In the genomic region with DNA sequence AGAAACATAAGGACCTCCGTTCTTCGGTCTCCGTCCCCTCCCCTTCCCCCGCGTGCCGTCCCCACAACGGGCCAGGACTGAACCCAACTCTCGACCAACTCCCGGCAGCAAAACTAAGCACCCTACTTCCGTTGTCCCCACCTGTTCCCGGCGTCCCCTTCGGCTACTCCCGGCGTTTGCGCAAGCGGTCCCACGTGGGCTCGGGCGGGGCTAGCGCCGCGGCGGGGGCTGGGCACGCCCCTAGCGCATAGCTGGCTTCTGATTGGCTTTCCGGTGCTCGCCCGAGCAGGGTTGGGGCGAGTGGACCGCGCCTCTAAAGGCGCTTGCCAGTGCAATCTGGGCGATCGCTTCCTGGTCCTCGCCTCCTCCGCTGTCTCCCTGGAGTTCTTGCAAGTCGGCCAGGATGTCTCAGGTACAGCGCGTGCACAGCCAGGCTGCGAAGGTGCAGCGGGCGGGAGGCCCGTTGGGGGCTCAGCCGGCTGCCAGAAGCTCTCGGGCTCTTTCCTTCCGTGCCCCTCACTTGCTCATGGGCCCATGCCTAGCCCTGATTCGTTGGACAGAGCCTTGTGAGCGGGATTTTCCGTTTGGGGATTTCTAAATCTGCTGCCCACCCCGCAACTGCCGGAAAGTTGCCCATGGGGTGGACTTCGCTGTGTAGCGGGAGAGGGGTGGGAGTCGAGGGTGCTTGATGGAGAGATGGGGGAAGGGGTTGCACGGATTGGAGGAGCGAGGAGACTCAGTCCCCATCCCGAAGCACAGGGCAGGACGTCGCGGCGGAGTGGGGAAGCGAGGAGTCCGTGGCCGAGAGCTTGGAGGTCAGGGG, we compare ENCODE assay signal across 8 cellular contexts. TPM values are rescaled to one million over a fixed set of nuclear protein-coding genes. Genes with fewer than 3 reads are reported as not detected.
DNase-seq lines count a peak whose midpoint lies in the region; ATAC-seq, FAIRE-seq and TF ChIP-seq lines count a peak whose summit lies in the region.

Gene C2orf76 (minus strand): TSS at position 186 of the 823 bp plus-strand sequence. CDS start 26,875 bp downstream, outside the sequence.
Gene DBI (plus strand): TSS at position 329 of the 823 bp plus-strand sequence. CDS start 75 bp downstream, at position 404.

- no peak for TF ChIP-seq CTCF in endodermal cell (conservative IDR thresholded peaks at IDR 0.05)

- H3K36me3 ChIP-seq in endodermal cell (ENCODE audit: control insufficient read depth, insufficient read depth, low read length) = peaks cover 37% of the 10 kb centered on the region

- DNase-seq in COLO829 (ENCODE audit: low spot score) (peak; percentile 95), HTR-8/SVneo (ENCODE audit: insufficient read length, low spot score) (peak; percentile 94), NOMO-1 treated with dmso at 0.1 percent for 144 hours (lab: John Stamatoyannopoulos, UW; ENCODE audit: unreplicated experiment) (peak; percentile 95), endodermal cell (peak; percentile 98), mesenteric fat pad (ENCODE audit: low spot score) (peak; percentile 99)
- DNase-seq in activated CD8-positive, alpha-beta memory T cell treated with anti-CD3 and anti-CD28 coated beads, Interleukin-2, amount 50 U/mL, for 1 hour (ENCODE audit: extremely low read depth) = peak; percentile 57
- DNase-seq in stimulated activated CD8-positive, alpha-beta memory T cell treated with anti-CD3 and anti-CD28 coated beads, Interleukin-15, amount 100 ng/mL, for 24 hours (ENCODE audit: low read depth) = peak; percentile 83

- peak within 1 kb of the TSS; percentile 97 for H3K4me3 Mint-ChIP-seq in endodermal cell

- H3K27me3 ChIP-seq in endodermal cell (ENCODE audit: control insufficient read depth, insufficient read depth, low read length, poor library complexity, severe bottlenecking) = no peaks in the 10 kb centered on the region

- H3K9ac ChIP-seq in endodermal cell (ENCODE audit: extremely low read depth, low read length, poor library complexity, severe bottlenecking) = peak within 1 kb of the TSS; percentile 83

- peak; percentile 94 for ATAC-seq in GM21367 (IDR thresholded peaks at IDR 0.05; ENCODE audit: unreplicated experiment)

- H3K9me3 Mint-ChIP-seq in endodermal cell = no peaks in the 10 kb centered on the region

- peak within 1 kb of the TSS; percentile 97 for H3K27ac Mint-ChIP-seq in endodermal cell

- peak within 1 kb of the TSS; percentile 89 for H3K4me3 ChIP-seq in endodermal cell (ENCODE audit: low read length)

- peaks cover 4% of the 10 kb centered on the region for H3K4me1 ChIP-seq in endodermal cell (ENCODE audit: control insufficient read depth, insufficient read depth, low read length)

- H3K36me3 Mint-ChIP-seq in endodermal cell (ENCODE audit: low read depth) = peaks cover 32% of the 10 kb centered on the region

- H3K27ac ChIP-seq in endodermal cell (ENCODE audit: low read depth, low read length) = peak within 1 kb of the TSS; percentile 62

- peak; percentile 82 for FAIRE-seq in HTR-8/SVneo (lab: Jason Lieb, UNC)

- peaks cover 23% of the 10 kb centered on the region for H3K4me1 Mint-ChIP-seq in endodermal cell

- no peaks in the 10 kb centered on the region for H3K27me3 Mint-ChIP-seq in endodermal cell (ENCODE audit: insufficient read depth)

- WGBS in endodermal cell (ENCODE audit: insufficient coverage in 1 of 2, insufficient read length in 1 of 2), 2 experiments = 0% methylated on average over 29 to 65 of the region's 65 CpGs

- H3K9me3 ChIP-seq in endodermal cell (ENCODE audit: control insufficient read depth, low read length) = peaks cover 11% of the 10 kb centered on the region

RNA-seq across cellular contexts. Expression of gene C2orf76, which starts in this region (rescaled TPM):
- total RNA-seq in endodermal cell (10 to 100 TPM; 10.7 to 10.9 TPM), mesenteric fat pad (12.5 TPM)
- 18.0 TPM for polyA plus RNA-seq in endodermal cell (2013, experiment 1 of 2)
- polyA plus RNA-seq in endodermal cell (2013, experiment 2 of 2) = 17.2 TPM

RNA-seq across cellular contexts. Expression of gene DBI, which starts in this region (rescaled TPM):
- total RNA-seq in endodermal cell (100 to 1,000 TPM; 138 to 178 TPM), mesenteric fat pad (268 TPM)
- 244 TPM for polyA plus RNA-seq in endodermal cell (2013, experiment 1 of 2)
- 262 TPM for polyA plus RNA-seq in endodermal cell (2013, experiment 2 of 2)

Comparison
In these comparisons a context has a peak if more than half of its experiments do, and no peak if none do; other contexts are left out.
1. Peak in every context shown above with its lines: DNase-seq, ATAC-seq, H3K4me3 ChIP-seq and H3K27ac ChIP-seq.